8 cellular contexts compared by ENCODE assay signal in the genomic region with DNA sequence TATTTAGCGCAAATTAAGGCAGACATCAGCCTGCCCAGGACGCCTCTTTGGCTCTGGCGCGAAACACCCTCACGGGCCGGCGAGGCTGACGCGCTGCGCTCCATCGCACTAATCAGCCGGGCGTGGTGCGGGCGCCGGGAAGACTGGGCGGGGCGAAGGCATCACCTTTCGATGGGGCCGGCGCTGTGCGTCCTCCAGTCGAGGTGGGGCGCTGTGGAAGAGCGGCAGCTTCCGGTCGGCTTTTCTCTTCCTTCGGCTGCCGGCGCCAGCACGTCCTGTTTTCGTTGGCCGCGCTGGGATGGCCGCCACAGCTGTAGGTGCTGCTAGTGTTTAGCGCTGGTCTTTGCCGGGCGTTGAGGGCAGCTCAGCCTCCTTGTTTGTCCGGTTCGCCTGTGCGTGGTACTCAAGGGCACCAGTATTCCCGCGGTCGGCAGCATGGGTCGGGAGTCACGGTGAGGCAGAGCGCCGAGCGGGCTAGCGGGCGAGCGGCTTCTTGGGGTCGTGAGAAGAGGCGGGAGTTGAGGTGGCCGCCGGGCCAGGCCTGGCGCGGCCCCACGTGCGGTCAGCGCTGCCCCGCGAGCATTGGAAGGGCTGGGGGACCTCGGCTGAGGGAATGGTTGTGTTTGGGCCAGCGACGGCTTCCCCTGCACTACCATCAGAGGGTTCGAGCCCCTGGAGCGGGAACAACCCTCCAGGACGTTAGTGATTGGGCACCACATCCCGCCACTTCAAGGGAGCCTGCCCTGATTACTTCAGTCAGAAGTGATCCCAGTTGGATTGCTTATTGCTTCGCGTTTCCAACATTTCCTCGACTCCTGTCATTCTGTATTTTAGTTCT. TPM values are rescaled to one million over a fixed set of nuclear protein-coding genes. Genes with fewer than 3 reads are reported as not detected.
A peak's percentile ranks its signal among the peaks of the same experiment; 100 is the strongest.
DNase-seq lines count a peak whose midpoint lies in the region; ATAC-seq lines count a peak whose summit lies in the region.

A gene with protein sequence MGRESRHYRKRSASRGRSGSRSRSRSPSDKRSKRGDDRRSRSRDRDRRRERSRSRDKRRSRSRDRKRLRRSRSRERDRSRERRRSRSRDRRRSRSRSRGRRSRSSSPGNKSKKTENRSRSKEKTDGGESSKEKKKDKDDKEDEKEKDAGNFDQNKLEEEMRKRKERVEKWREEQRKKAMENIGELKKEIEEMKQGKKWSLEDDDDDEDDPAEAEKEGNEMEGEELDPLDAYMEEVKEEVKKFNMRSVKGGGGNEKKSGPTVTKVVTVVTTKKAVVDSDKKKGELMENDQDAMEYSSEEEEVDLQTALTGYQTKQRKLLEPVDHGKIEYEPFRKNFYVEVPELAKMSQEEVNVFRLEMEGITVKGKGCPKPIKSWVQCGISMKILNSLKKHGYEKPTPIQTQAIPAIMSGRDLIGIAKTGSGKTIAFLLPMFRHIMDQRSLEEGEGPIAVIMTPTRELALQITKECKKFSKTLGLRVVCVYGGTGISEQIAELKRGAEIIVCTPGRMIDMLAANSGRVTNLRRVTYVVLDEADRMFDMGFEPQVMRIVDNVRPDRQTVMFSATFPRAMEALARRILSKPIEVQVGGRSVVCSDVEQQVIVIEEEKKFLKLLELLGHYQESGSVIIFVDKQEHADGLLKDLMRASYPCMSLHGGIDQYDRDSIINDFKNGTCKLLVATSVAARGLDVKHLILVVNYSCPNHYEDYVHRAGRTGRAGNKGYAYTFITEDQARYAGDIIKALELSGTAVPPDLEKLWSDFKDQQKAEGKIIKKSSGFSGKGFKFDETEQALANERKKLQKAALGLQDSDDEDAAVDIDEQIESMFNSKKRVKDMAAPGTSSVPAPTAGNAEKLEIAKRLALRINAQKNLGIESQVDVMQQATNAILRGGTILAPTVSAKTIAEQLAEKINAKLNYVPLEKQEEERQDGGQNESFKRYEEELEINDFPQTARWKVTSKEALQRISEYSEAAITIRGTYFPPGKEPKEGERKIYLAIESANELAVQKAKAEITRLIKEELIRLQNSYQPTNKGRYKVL (plus strand): TSS at position 276 of the 838 bp plus-strand sequence. CDS start 160 bp downstream, at position 436.

- peak within 1 kb of the TSS; percentile 94 for H3K27ac Mint-ChIP-seq in activated CD8-positive, alpha-beta memory T cell treated with anti-CD3 and anti-CD28 coated beads, Interleukin-2, amount 10 ng/mL, durations not matched to agents 7 days and 5 days

- H3K27me3 Mint-ChIP-seq in activated CD8-positive, alpha-beta memory T cell treated with anti-CD3 and anti-CD28 coated beads, Interleukin-2, amount 10 ng/mL, durations not matched to agents 7 days and 5 days = no peaks in the 10 kb centered on the region

- peak; percentile 97 for ATAC-seq in GM21367 (IDR thresholded peaks at IDR 0.05; ENCODE audit: unreplicated experiment)
- peak; percentile 99 for ATAC-seq in activated CD8-positive, alpha-beta memory T cell treated with anti-CD3 and anti-CD28 coated beads, Interleukin-2, amount 10 ng/mL, durations not matched to agents 7 days and 5 days

- peak within 1 kb of the TSS; percentile 95 for H3K9ac ChIP-seq in endocrine pancreas (ENCODE audit: control insufficient read depth, insufficient read depth, low read length)

- CTCF ChIA-PET in activated CD8-positive, alpha-beta memory T cell treated with anti-CD3 and anti-CD28 coated beads, Interleukin-2, amount 10 ng/mL, durations not matched to agents 7 days and 5 days (lab: Charles Lee) = interaction anchor here (0.7 to 5.7 kb wide), 11 partner anchors 8 to 719 kb away, joined by 3 to 72 read pairs (median 3); a partner anchor contains a TSS

- peaks cover 37% of the 10 kb centered on the region for H3K4me1 Mint-ChIP-seq in activated CD8-positive, alpha-beta memory T cell treated with anti-CD3 and anti-CD28 coated beads, Interleukin-2, amount 10 ng/mL, durations not matched to agents 7 days and 5 days

- no peaks in the 10 kb centered on the region for H3K9me3 Mint-ChIP-seq in activated CD8-positive, alpha-beta memory T cell treated with anti-CD3 and anti-CD28 coated beads, Interleukin-2, amount 10 ng/mL, durations not matched to agents 7 days and 5 days (ENCODE audit: low read depth)

- H3K27ac ChIP-seq in mesodermal cell (ENCODE audit: low read depth, low read length, severe bottlenecking) = peak within 1 kb of the TSS; percentile 75

- in situ Hi-C loops in Caki2 (cut with HindIII; ENCODE audit: low pct_unique_long_range_greater_than_20kb, low sequenced_read_pairs) = loop anchor here (10.0 kb wide), 1 partner anchor 86 kb away; a partner anchor contains a TSS

- no peaks in the 10 kb centered on the region for H3K27me3 ChIP-seq in endocrine pancreas (ENCODE audit: control insufficient read depth, insufficient read depth, low read length)

- peak within 1 kb of the TSS; percentile 97 for H3K4me3 ChIP-seq in endocrine pancreas (ENCODE audit: control insufficient read depth, insufficient read depth, low read length)
- peak within 1 kb of the TSS; percentile 87 for H3K4me3 ChIP-seq in mesodermal cell (ENCODE audit: extremely low read depth, insufficient read depth, low read length, poor library complexity, severe bottlenecking)

- H3K36me3 Mint-ChIP-seq in activated CD8-positive, alpha-beta memory T cell treated with anti-CD3 and anti-CD28 coated beads, Interleukin-2, amount 10 ng/mL, durations not matched to agents 7 days and 5 days = peaks cover 1% of the 10 kb centered on the region

- H3K36me3 ChIP-seq in endocrine pancreas (ENCODE audit: control insufficient read depth, insufficient read depth, low read length) = no peaks in the 10 kb centered on the region
- H3K36me3 ChIP-seq in mesodermal cell (ENCODE audit: control insufficient read depth, insufficient read depth, low read length) = peaks cover 14% of the 10 kb centered on the region

- DNase-seq in Caki2 (ENCODE audit: low read depth) (peak; percentile 89), HUDEP-2 (lab: John Stamatoyannopoulos, UW; ENCODE audit: unreplicated experiment in 76 of 76) (peak in 75 of 76 experiments; percentile 34 to 95 (median 89)), NOMO-1 treated with dmso at 0.1 percent for 144 hours (lab: John Stamatoyannopoulos, UW; ENCODE audit: unreplicated experiment) (peak; percentile 88)
- peak; percentile 96 for DNase-seq in activated CD8-positive, alpha-beta memory T cell treated with anti-CD3 and anti-CD28 coated beads, Interleukin-2, amount 10 ng/mL, durations not matched to agents 7 days and 5 days
- DNase-seq in stimulated activated CD8-positive, alpha-beta memory T cell treated with anti-CD3 and anti-CD28 coated beads, Interleukin-15, amount 100 ng/mL, for 4 hours (ENCODE audit: low read depth in 2 of 2) = peak; percentile 82 to 83

- H3K4me1 ChIP-seq in endocrine pancreas (ENCODE audit: control insufficient read depth, insufficient read depth, low read length) (peaks cover 10% of the 10 kb centered on the region), mesodermal cell (ENCODE audit: control insufficient read depth, insufficient read depth, low read length, poor library complexity, severe bottlenecking) (peaks cover 4% of the 10 kb centered on the region)

- no peaks in the 10 kb centered on the region for H3K9me3 ChIP-seq in endocrine pancreas (ENCODE audit: control insufficient read depth, low read length)
- no peaks in the 10 kb centered on the region for H3K9me3 ChIP-seq in mesodermal cell (ENCODE audit: control insufficient read depth, low read length)

- WGBS in mesodermal cell (ENCODE audit: insufficient coverage in 2 of 2), 2 experiments = 0 to 1% methylated on average over 51 to 59 of the region's 73 CpGs

- peak within 1 kb of the TSS; percentile 100 for H3K4me3 Mint-ChIP-seq in activated CD8-positive, alpha-beta memory T cell treated with anti-CD3 and anti-CD28 coated beads, Interleukin-2, amount 10 ng/mL, durations not matched to agents 7 days and 5 days

RNA-seq across cellular contexts. Expression of the gene that starts here (rescaled TPM):
- 8.2 and 8.5 TPM in 2 replicates for total RNA-seq in Caki2 (2014; rRNA removed; shearing (Covaris generic); ENCODE audit: low replicate concordance)
- 10 to 100 TPM; 75.9 to 77.0 TPM for total RNA-seq in activated CD8-positive, alpha-beta memory T cell treated with anti-CD3 and anti-CD28 coated beads, Interleukin-2, amount 10 ng/mL, durations not matched to agents 7 days and 5 days
- polyA plus RNA-seq in mesodermal cell (2013, experiment 1 of 2) = 48.5 TPM
- 56.8 TPM for polyA plus RNA-seq in mesodermal cell (2013, experiment 2 of 2)

Comparison
In these comparisons a context has a peak if more than half of its experiments do, and no peak if none do; other contexts are left out.
1. Peak in every context shown above with its lines: DNase-seq, ATAC-seq, H3K4me3 ChIP-seq and H3K27ac ChIP-seq.